21 cellular contexts compared by ENCODE assay signal in the genomic region with DNA sequence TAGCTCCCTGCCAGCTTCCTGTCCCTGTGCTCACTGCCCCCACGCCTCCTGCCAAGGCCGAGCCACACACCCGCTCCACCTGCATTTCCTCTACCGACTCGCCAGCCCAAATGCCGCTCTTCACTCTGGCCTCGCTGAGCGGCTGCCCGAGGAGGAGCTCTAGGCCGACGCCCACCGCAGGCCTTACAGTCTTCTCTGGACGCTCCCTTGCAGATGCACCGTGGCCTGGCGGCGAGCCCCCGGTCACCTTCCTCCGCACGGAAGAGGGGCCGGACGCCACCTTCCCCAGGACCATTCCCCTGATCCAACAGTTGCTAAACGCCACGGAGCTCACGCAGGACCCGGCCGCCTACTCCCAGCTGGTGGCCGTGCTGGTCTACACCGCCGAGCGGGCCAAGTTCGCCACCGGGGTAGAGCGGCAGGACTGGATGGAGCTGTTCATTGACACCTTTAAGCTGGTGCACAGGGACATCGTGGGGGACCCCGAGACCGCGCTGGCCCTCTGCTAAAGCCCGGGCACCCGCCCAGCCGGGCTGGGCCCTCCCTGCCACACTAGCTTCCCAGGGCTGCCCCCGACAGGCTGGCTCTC. TPM values are rescaled to one million over a fixed set of nuclear protein-coding genes. Genes with fewer than 3 reads are reported as not detected.
A peak's percentile ranks its signal among the peaks of the same experiment; 100 is the strongest.
DNase-seq lines count a peak whose midpoint lies in the region; ATAC-seq and TF ChIP-seq lines count a peak whose summit lies in the region.
"Had no signal": no experiment of that assay in that cellular context is flagged by ENCODE, and none has a peak within 500 bp of the region (broad histone marks: within the 10 kb centered on the region; RNA-seq: fewer than 3 reads in every experiment).

No MANE protein-coding gene starts in this region.

- 94% methylated on average over 25 of the region's 41 CpGs; no CpG with 5 or more reads in 1 of the 2 experiments for WGBS in IMR-90 (ENCODE audit: extremely low coverage in 2 of 2, insufficient read length in 1 of 2), 2 experiments
- WGBS in smooth muscle cell (ENCODE audit: low lambda C conversion rate): 97% methylated on average over 41 of the region's 41 CpGs

- H3K18ac ChIP-seq in IMR-90 (ENCODE audit: low read depth, low read length): no peak overlapping the region

- POLR2A ChIA-PET in IMR-90 (lab: Charles Lee; ENCODE audit: unreplicated experiment): no interaction called here

- H4K8ac ChIP-seq in IMR-90 (ENCODE audit: low read depth in 2 of 2, low read length in 2 of 2): no peak overlapping the region

- H3K27ac ChIP-seq in IMR-90 (ENCODE audit: insufficient read depth, low read length) (no peak overlapping the region), smooth muscle cell (ENCODE audit: low read depth) (no peak overlapping the region)
- H3K27ac ChIP-seq: BLaER1, body of pancreas had no signal

- no peak for ATAC-seq in IMR-90 (ENCODE audit: low read depth)
- peak; percentile 8 for ATAC-seq in Right ventricle myocardium superior (ENCODE audit: poor library complexity)
- ATAC-seq in left lobe of liver: peak; percentile 1
- no peak for ATAC-seq in HG03108 (IDR thresholded peaks at IDR 0.05; ENCODE audit: unreplicated experiment)
- no peak for ATAC-seq in HG02938 (IDR thresholded peaks at IDR 0.05; ENCODE audit: unreplicated experiment)
- no peak for ATAC-seq in HG03521 (IDR thresholded peaks at IDR 0.05; ENCODE audit: unreplicated experiment)
- ATAC-seq: body of pancreas, PC-3, T-helper 17 cell had no signal

- H3F3A ChIP-seq in smooth muscle cell (ENCODE audit: low read depth): peaks cover 71% of the 10 kb centered on the region

- TF ChIP-seq CTCF in IMR-90 (conservative IDR thresholded peaks at IDR 0.05; ENCODE audit: low read depth, low read length) (no peak), smooth muscle cell (IDR thresholded peaks at IDR 0.05; ENCODE audit: borderline replicate concordance, insufficient read depth, poor library complexity, severe bottlenecking) (no peak)

- H3K23ac ChIP-seq in IMR-90 (ENCODE audit: low read depth, low read length): no peak overlapping the region

- H4K91ac ChIP-seq in IMR-90 (ENCODE audit: insufficient read depth, low read depth, low read length): no peak overlapping the region

- no peak for TF ChIP-seq RAD21 in IMR-90 (IDR thresholded peaks at IDR 0.05; ENCODE audit: low read length)

- H2BK5ac ChIP-seq in IMR-90 (ENCODE audit: low read depth, low read length, poor library complexity, severe bottlenecking): no peak overlapping the region

- H3K4me2 ChIP-seq in IMR-90 (ENCODE audit: low read depth, low read length): no peak overlapping the region
- H3K4me2 ChIP-seq in smooth muscle cell: no peak overlapping the region
- H3K4me2 ChIP-seq: BLaER1 had no signal

- H3K9me3 ChIP-seq in IMR-90 (ENCODE audit: control insufficient read depth, insufficient read depth, low read length): no peaks in the 10 kb centered on the region
- H3K9me3 ChIP-seq in smooth muscle cell (replicated peaks; ENCODE audit: low read depth): no peaks in the 10 kb centered on the region
- H3K9me3 ChIP-seq: BLaER1, body of pancreas had no signal

- no peak overlapping the region for H2AK5ac ChIP-seq in IMR-90 (ENCODE audit: low read depth, low read length)

- H2BK120ac ChIP-seq in IMR-90 (ENCODE audit: low read depth, low read length): no peak overlapping the region

- H3K9ac ChIP-seq in IMR-90 (ENCODE audit: low read depth, low read length) (no peak overlapping the region), smooth muscle cell (ENCODE audit: low read depth) (no peak overlapping the region)
- H3K9ac ChIP-seq: BLaER1 had no signal

- peaks cover 0 to 57% of the 10 kb centered on the region in 2 experiments; a peak in 3 of 4 replicates for H3K79me1 ChIP-seq in IMR-90 (ENCODE audit: low read depth in 1 of 2, low read length in 2 of 2)

- H3K14ac ChIP-seq in IMR-90 (replicated peaks; ENCODE audit: low read depth, low read length): no peak overlapping the region

- H2AK9ac ChIP-seq in IMR-90 (replicated peaks; ENCODE audit: low read depth, low read length, poor library complexity): peak overlapping the region; percentile 84

- no TSS peak for BruUV-seq in IMR-90 (replicated peaks; lab: Mats Ljungman, UMichigan)

- no peaks in the 10 kb centered on the region for H3K4me1 ChIP-seq in IMR-90 (ENCODE audit: control insufficient read depth, insufficient read depth, low read length)
- H3K4me1 ChIP-seq in smooth muscle cell (ENCODE audit: low read depth): no peaks in the 10 kb centered on the region
- H3K4me1 ChIP-seq: body of pancreas had no signal

- dilution Hi-C loops in IMR-90 (cut with HindIII; ENCODE audit: low sequenced_read_pairs, unreplicated experiment): no loop called here

- no peaks in the 10 kb centered on the region for H3K79me2 ChIP-seq in smooth muscle cell (ENCODE audit: low read depth)

- H2BK15ac ChIP-seq in IMR-90 (ENCODE audit: low read depth, low read length): no peak overlapping the region

- DNase-seq in IMR-90 (no peak), Right ventricle myocardium superior (peak; percentile 49), left lobe of liver (ENCODE audit: low spot score) (peak; percentile 58), posterior vena cava (ENCODE audit: low spot score) (peak; percentile 80), smooth muscle cell (lab: John Stamatoyannopoulos, UW; ENCODE audit: unreplicated experiment) (no peak)
- DNase-seq: activated CD8-positive, alpha-beta memory T cell treated with anti-CD3 and anti-CD28 coated beads, Interleukin-2, amount 50 U/mL, for 48 hours; activated effector memory CD4-positive, alpha-beta T cell treated with Interleukin-2 at 50 U/mL for 16 hours; body of pancreas; EL; NCI-H1694; NCI-H2227 treated with DMSO at 0.1 percent for 48 hours; NCI-H774; PC-3; stimulated activated CD8-positive, alpha-beta memory T cell treated with anti-CD3 and anti-CD28 coated beads, Interleukin-4, amount 100 ng/mL, for 48 hours; substantia nigra; T-helper 17 cell had no signal

- no peak overlapping the region for H2BK20ac ChIP-seq in IMR-90 (ENCODE audit: low read depth, low read length)

- H3K4me3 ChIP-seq in IMR-90 (ENCODE audit: insufficient read depth, low read depth, low read length) (no peak overlapping the region), smooth muscle cell (no peak overlapping the region)
- H3K4me3 ChIP-seq: BLaER1, body of pancreas had no signal

- peaks cover 97% of the 10 kb centered on the region for H4K20me1 ChIP-seq in IMR-90 (ENCODE audit: insufficient read depth, low read length)
- H4K20me1 ChIP-seq in smooth muscle cell (ENCODE audit: low read depth): peaks cover 92% of the 10 kb centered on the region

- H3K27me3 ChIP-seq in IMR-90 (ENCODE audit: control insufficient read depth, insufficient read depth, low read length) (no peaks in the 10 kb centered on the region), smooth muscle cell (ENCODE audit: low read depth) (no peaks in the 10 kb centered on the region)
- H3K27me3 ChIP-seq: body of pancreas had no signal

- H3K4ac ChIP-seq in IMR-90 (ENCODE audit: low read depth, low read length): no peak overlapping the region

- in situ Hi-C loops in IMR-90 (cut with MboI; ENCODE audit: low sequenced_read_pairs): no loop called here

- intact Hi-C loops in IMR-90 (cut with micrococcal nuclease) (no loop called here), Right ventricle myocardium superior (cut with DNase I) (no loop called here), posterior vena cava (cut with DNase I) (no loop called here)

- peaks cover 79% of the 10 kb centered on the region for H3K36me3 ChIP-seq in IMR-90 (ENCODE audit: control insufficient read depth, insufficient read depth, low read length)
- H3K36me3 ChIP-seq in smooth muscle cell (ENCODE audit: low read depth): no peaks in the 10 kb centered on the region
- H3K36me3 ChIP-seq: BLaER1 had no signal

- no peak overlapping the region for H4K5ac ChIP-seq in IMR-90 (ENCODE audit: low read depth, low read length)

- no peak overlapping the region for H3K56ac ChIP-seq in IMR-90 (ENCODE audit: extremely low read depth, insufficient read depth, low read length)

- peaks cover 9% of the 10 kb centered on the region; the same call in 1 of the 2 replicates for H3K9me1 ChIP-seq in IMR-90 (ENCODE audit: insufficient read depth, low read length)

- CTCF ChIA-PET in IMR-90 (lab: Yijun Ruan, JAX): interaction anchor here (0.5 kb wide), 1 partner anchor 30 kb away, joined by 3 read pairs; no protein-coding TSS in a partner anchor

- TF ChIP-seq POLR2A in IMR-90 (IDR thresholded peaks at IDR 0.05; ENCODE audit: low read depth, low read length): no peak

- peak overlapping the region; percentile 32 for H2AFZ ChIP-seq in IMR-90 (replicated peaks; ENCODE audit: low read length, poor library complexity)
- no peak overlapping the region for H2AFZ ChIP-seq in smooth muscle cell (ENCODE audit: low read depth)

TF ChIP-seq in IMR-90, 13 proteins besides CTCF, POLR2A, EP300 and RAD21 (continues in another document):
- TF ChIP-seq SMC3 (IDR thresholded peaks at IDR 0.05; ENCODE audit: low read depth, low read length): no peak
- TF ChIP-seq RCOR1 (IDR thresholded peaks at IDR 0.05; ENCODE audit: insufficient replicate concordance, low read length): no peak
- TF ChIP-seq FOS (IDR thresholded peaks at IDR 0.05; ENCODE audit: low read depth, low read length): no peak
- no peak for TF ChIP-seq MXI1 (IDR thresholded peaks at IDR 0.05; ENCODE audit: borderline replicate concordance, low read depth, low read length)

RNA-seq across cellular contexts. Expression of a gene that starts 26.3 kb away (rescaled TPM):
- total RNA-seq in IMR-90 (2012; rRNA removed) (not detected in 2 replicates), Right ventricle myocardium superior (1.9 TPM), left lobe of liver (668 TPM), posterior vena cava (1 to 10 TPM in 1 of 2 donors, under 1 TPM in 1; 0.29 to 1.2 TPM), smooth muscle cell (1.3 and 4.1 TPM in 2 replicates)
- polyA plus RNA-seq in IMR-90 (2012; rRNA removed) (0.19 and 0.55 TPM in 2 replicates), smooth muscle cell (15.2 and 18.0 TPM in 2 replicates)
- polyA plus RNA-seq in IMR-90 (2012; cell fraction: cytosol; rRNA removed): 0.16 and 0.28 TPM in 2 replicates
- 2.0 and 4.9 TPM in 2 replicates for polyA plus RNA-seq in IMR-90 (2012; cell fraction: nucleus; rRNA removed; ENCODE audit: low replicate concordance)
- total RNA-seq: pulmonary artery endothelial cell had no signal

RNA-seq across cellular contexts. Expression of a gene that starts 31.2 kb away (rescaled TPM):
- total RNA-seq in IMR-90 (2012; rRNA removed): 208 and 222 TPM in 2 replicates
- 1,065 and 1,165 TPM in 2 replicates for polyA plus RNA-seq in IMR-90 (2012; rRNA removed)
- 753 and 1,846 TPM in 2 replicates for polyA plus RNA-seq in IMR-90 (2012; cell fraction: cytosol; rRNA removed)
- polyA plus RNA-seq in IMR-90 (2012; cell fraction: nucleus; rRNA removed; ENCODE audit: low replicate concordance): 2,830 and 5,552 TPM in 2 replicates
- 191 TPM for total RNA-seq in Right ventricle myocardium superior
- 34.9 TPM for total RNA-seq in left lobe of liver
- 1,000 to 10,000 TPM; 1,504 to 1,642 TPM for total RNA-seq in posterior vena cava
- total RNA-seq in smooth muscle cell: 1,570 and 1,698 TPM in 2 replicates
- 2,969 and 4,089 TPM in 2 replicates for polyA plus RNA-seq in smooth muscle cell

RNA-seq across cellular contexts. Expression of a gene that starts 55.2 kb away (rescaled TPM):
- total RNA-seq in IMR-90 (2012; rRNA removed) (3.1 and 3.8 TPM in 2 replicates), Right ventricle myocardium superior (6.3 TPM), left lobe of liver (0.40 TPM), posterior vena cava (10 to 100 TPM in 1 of 2 donors, 1 to 10 TPM in 1; 8.4 to 10.9 TPM), smooth muscle cell (6.4 and 10.5 TPM in 2 replicates)
- polyA plus RNA-seq in IMR-90 (2012; rRNA removed) (17.2 and 23.4 TPM in 2 replicates), smooth muscle cell (36.5 and 40.2 TPM in 2 replicates)
- 28.0 and 38.2 TPM in 2 replicates for polyA plus RNA-seq in IMR-90 (2012; cell fraction: cytosol; rRNA removed)
- polyA plus RNA-seq in IMR-90 (2012; cell fraction: nucleus; rRNA removed; ENCODE audit: low replicate concordance): 19.7 and 57.2 TPM in 2 replicates

Comparison
In these comparisons a context has a peak if more than half of its experiments do, and no peak if none do; other contexts are left out.
1. ATAC-seq: peak in Right ventricle myocardium superior (single experiment) and left lobe of liver (single experiment); none in IMR-90 (single experiment), HG03108 (single experiment), HG02938 (single experiment) and HG03521 (single experiment).
2. DNase-seq: peak in Right ventricle myocardium superior (single experiment), left lobe of liver (single experiment) and posterior vena cava (single experiment); none in IMR-90 (single experiment) and smooth muscle cell (single experiment).
3. RNA of a gene that starts 26.3 kb away (total RNA-seq): 668 TPM in left lobe of liver (single experiment); 1.9 TPM in Right ventricle myocardium superior (single experiment), 1.3 to 4.1 TPM in smooth muscle cell, 0.29 to 1.2 TPM in posterior vena cava and not detected in IMR-90; every median in the first group is over 100 times any median in the second.